In the genomic region with DNA sequence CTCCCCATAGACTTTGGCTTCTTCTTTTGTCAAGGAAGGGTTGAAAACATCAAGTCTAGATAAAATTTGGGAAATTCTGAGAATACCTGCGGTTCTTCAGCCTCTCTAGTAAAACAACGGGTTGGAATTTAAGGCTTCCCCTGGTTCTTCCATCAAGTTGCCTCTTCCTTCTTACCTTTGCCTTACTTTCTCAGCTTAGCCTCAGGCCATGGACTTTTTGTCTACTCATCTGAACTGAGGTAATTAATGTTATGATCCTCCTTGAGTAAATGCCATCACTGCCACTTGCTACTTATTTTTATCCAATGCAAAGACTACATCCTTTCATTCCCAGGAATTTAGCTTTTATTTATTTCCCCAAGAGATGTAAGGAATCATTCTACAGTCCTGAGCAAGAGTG, we compare ENCODE assay signal across 4 cellular contexts.
"Had no signal": no experiment of that assay in that cellular context is flagged by ENCODE, and none has a peak within 500 bp of the region (broad histone marks: within the 10 kb centered on the region; RNA-seq: fewer than 3 reads in every experiment).

No MANE protein-coding gene starts in this region.

- H3K4me3 ChIP-seq: K562 had no signal

- H3K27me3 Mint-ChIP-seq: IgD-negative memory B cell had no signal

- H3K27ac Mint-ChIP-seq: IgD-negative memory B cell had no signal

- H3K4me3 Mint-ChIP-seq: IgD-negative memory B cell had no signal

- DNase-seq: IMR-90 had no signal

- H3K36me3 Mint-ChIP-seq: IgD-negative memory B cell had no signal

- H3K27ac ChIP-seq: HL-60 had no signal
